1 cellular context compared by ENCODE assay signal in the genomic region with DNA sequence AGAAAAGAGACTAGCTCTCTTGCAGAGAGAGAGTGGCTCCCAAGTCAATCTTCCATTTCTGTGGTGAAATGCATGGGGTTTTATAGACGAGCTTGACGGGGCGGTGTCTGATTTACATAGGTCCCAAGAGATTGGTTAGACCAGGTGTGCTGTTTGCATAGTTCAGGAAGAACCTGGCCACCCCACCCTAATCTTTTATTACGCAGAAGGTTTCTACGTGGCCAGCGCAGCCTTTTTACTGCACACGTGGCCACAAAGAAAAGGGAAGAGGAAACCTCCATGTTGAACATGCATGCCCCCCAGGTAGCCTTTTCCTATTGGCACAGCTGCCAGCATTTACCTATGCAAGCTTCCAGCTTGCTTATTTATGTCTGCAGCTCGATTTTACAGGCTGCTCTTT.
TF ChIP-seq lines count a peak whose summit lies in the region.

No MANE protein-coding gene starts in this region.

TF ChIP-seq in H1, 55 proteins besides CTCF, POLR2A, EP300 and RAD21 (continued from another document):
- no peak for TF ChIP-seq PHF8 (conservative IDR thresholded peaks at IDR 0.05; ENCODE audit: low read depth, low read length)
- TF ChIP-seq POU5F1 (IDR thresholded peaks at IDR 0.05; ENCODE audit: low read depth, low read length) = 0 out of 2 replicates have a peak, but pooled peaks have one; percentile 21
- TF ChIP-seq HDAC2 (IDR thresholded peaks at IDR 0.05; ENCODE audit: borderline replicate concordance in 1 of 2, low read depth in 2 of 2, low read length in 2 of 2) = no peak
- no peak for TF ChIP-seq BCL11A (IDR thresholded peaks at IDR 0.05; ENCODE audit: low read depth in 2 of 2, low read length in 2 of 2)
- TF ChIP-seq SIN3A (conservative IDR thresholded peaks at IDR 0.05 in 1 of 2, IDR thresholded peaks at IDR 0.05 in 1 of 2; ENCODE audit: low read depth in 1 of 2, low read length in 2 of 2) = no peak
- TF ChIP-seq TAF1 (IDR thresholded peaks at IDR 0.05; ENCODE audit: low read depth, low read length) = no peak
- TF ChIP-seq, protein P1, sequence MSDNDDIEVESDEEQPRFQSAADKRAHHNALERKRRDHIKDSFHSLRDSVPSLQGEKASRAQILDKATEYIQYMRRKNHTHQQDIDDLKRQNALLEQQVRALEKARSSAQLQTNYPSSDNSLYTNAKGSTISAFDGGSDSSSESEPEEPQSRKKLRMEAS (IDR thresholded peaks at IDR 0.05) = peak; percentile 34; the same call in 1 of the 2 replicates
- TF ChIP-seq RXRA (IDR thresholded peaks at IDR 0.05; ENCODE audit: insufficient read depth, low read depth, low read length) = no peak
